9 cellular contexts compared by ENCODE assay signal in the genomic region with DNA sequence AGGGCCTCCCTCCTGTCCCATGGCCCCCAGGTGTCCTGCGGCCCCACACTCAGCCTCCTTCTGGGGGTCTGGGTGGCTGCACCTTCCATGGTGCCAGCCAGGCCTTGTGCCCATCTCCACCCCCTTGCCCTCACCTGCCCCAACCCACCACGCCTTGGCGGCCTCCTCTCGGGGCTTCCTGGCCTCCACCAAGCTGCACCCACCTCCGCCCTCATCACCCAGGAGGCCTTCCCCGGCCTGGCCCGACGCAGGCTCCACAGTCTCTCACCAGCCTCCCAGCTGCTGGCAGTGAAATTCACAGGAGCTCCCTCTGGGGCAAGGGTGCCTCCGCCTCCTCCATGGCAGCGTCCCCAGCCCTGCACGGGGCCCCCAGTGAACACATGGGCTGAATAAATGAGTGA. TPM values are rescaled to one million over a fixed set of nuclear protein-coding genes. Genes with fewer than 3 reads are reported as not detected.
DNase-seq lines count a peak whose midpoint lies in the region; ATAC-seq and TF ChIP-seq lines count a peak whose summit lies in the region.
"Had no signal": no experiment of that assay in that cellular context is flagged by ENCODE, and none has a peak within 500 bp of the region (broad histone marks: within the 10 kb centered on the region; RNA-seq: fewer than 3 reads in every experiment).

No MANE protein-coding gene starts in this region.

- H3K9me3 Mint-ChIP-seq in CD4-positive, alpha-beta memory T cell = peaks cover 0 to 15% (median 6%) of the 10 kb centered on the region in 8 donors

- no peaks in the 10 kb centered on the region for H3K36me3 Mint-ChIP-seq in CD4-positive, alpha-beta memory T cell

- CTCF ChIA-PET in CD4-positive, alpha-beta memory T cell (lab: Charles Lee; ENCODE audit: partially characterized antibody) = interaction anchor here (0.7 to 6.3 kb wide), 17 partner anchors 9 to 303 kb away, joined by 3 to 81 read pairs (median 4); no protein-coding TSS in a partner anchor

- H3K27me3 Mint-ChIP-seq in CD4-positive, alpha-beta memory T cell = no peaks in the 10 kb centered on the region

- TF ChIP-seq POLR2A in gastroesophageal sphincter (IDR thresholded peaks at IDR 0.05) = no peak

- POLR2A ChIA-PET in CD4-positive, alpha-beta memory T cell (lab: Charles Lee; ENCODE audit: partially characterized antibody) = interaction anchor here (0.9 to 6.6 kb wide), 11 partner anchors 22 to 284 kb away, joined by 3 to 73 read pairs (median 5); a partner anchor contains a TSS

- peak overlapping the region; percentile 62 for H4K8ac ChIP-seq in trophoblast cell (ENCODE audit: low read depth, low read length)

- TF ChIP-seq CTCF in SU-DHL-6 (IDR thresholded peaks at IDR 0.05; ENCODE audit: insufficient read depth, low read length, poor library complexity, severe bottlenecking) (no peak), gastroesophageal sphincter (IDR thresholded peaks at IDR 0.05) (no peak)

- H4K91ac ChIP-seq in trophoblast cell (ENCODE audit: low read depth, low read length) = peak overlapping the region; percentile 90

- no peak for TF ChIP-seq EP300 in gastroesophageal sphincter (IDR thresholded peaks at IDR 0.05)

- no peaks in the 10 kb centered on the region for H3K9me2 ChIP-seq in SU-DHL-6 (replicated peaks; ENCODE audit: insufficient read depth, low read length)

- H2AFZ ChIP-seq in SU-DHL-6 (ENCODE audit: low read depth, low read length, severe bottlenecking) (peak overlapping the region; percentile 24), trophoblast cell (ENCODE audit: insufficient read depth, low read length, poor library complexity) (peak overlapping the region; percentile 59)

- H3K79me2 ChIP-seq in SU-DHL-6 (ENCODE audit: insufficient read depth, low read length) = no peaks in the 10 kb centered on the region
- peaks cover 5% of the 10 kb centered on the region for H3K79me2 ChIP-seq in trophoblast cell (ENCODE audit: control insufficient read depth, insufficient read depth, low read length, poor library complexity)

- H3K4me1 ChIP-seq in CD4-positive, alpha-beta memory T cell (ENCODE audit: insufficient read depth, low read length) = peaks cover 9% of the 10 kb centered on the region
- peaks cover 0 to 59% (median 23%) of the 10 kb centered on the region in 3 donors for H3K4me1 ChIP-seq in gastroesophageal sphincter
- peaks cover 1 to 9% of the 10 kb centered on the region in 2 experiments for H3K4me1 ChIP-seq in trophoblast cell (ENCODE audit: control insufficient read depth in 1 of 2, insufficient read depth in 2 of 2, low read length in 2 of 2)

- 52% methylated on average over 5 of the region's 11 CpGs; no CpG with 5 or more reads in 1 of the 2 donors for WGBS in gastroesophageal sphincter (ENCODE audit: low coverage in 1 of 2), 2 donors
- WGBS in trophoblast cell (ENCODE audit: extremely low coverage, insufficient coverage, insufficient read length) = no CpG with 5 or more reads among the region's 11 CpGs

- no peak overlapping the region for H3K4me2 ChIP-seq in SU-DHL-6 (ENCODE audit: low read depth, low read length, poor library complexity, severe bottlenecking)
- H3K4me2 ChIP-seq in trophoblast cell (ENCODE audit: low read length) = no peak overlapping the region

- H3K4ac ChIP-seq in trophoblast cell (ENCODE audit: low read depth, low read length) = peak overlapping the region; percentile 72

- intact Hi-C loops in CD4-positive, alpha-beta memory T cell (cut with micrococcal nuclease) = loop anchor here (1.0 to 5.0 kb wide), 5 partner anchors 23 to 284 kb away; a partner anchor contains a TSS

- H3K4me1 Mint-ChIP-seq in CD4-positive, alpha-beta memory T cell = peaks cover 5 to 17% (median 9%) of the 10 kb centered on the region in 4 donors

- H3K4me3 Mint-ChIP-seq in CD4-positive, alpha-beta memory T cell = peak overlapping the region; percentile 87 to 93 (median 91)

- no peak overlapping the region for H3K9ac ChIP-seq in SU-DHL-6 (ENCODE audit: low read length)
- no peak overlapping the region for H3K9ac ChIP-seq in trophoblast cell (ENCODE audit: low read length)

- H3K79me1 ChIP-seq in trophoblast cell (ENCODE audit: low read length) = peaks cover 12% of the 10 kb centered on the region

- H2AK5ac ChIP-seq in trophoblast cell (ENCODE audit: low read length) = peak overlapping the region; percentile 96

- H3F3A ChIP-seq in SU-DHL-6 (ENCODE audit: insufficient read depth) = no peaks in the 10 kb centered on the region

- H3K18ac ChIP-seq in trophoblast cell (ENCODE audit: low read length) = peak overlapping the region; percentile 77

- peak overlapping the region; percentile 35 for H4K12ac ChIP-seq in trophoblast cell (ENCODE audit: low read depth, low read length)

- H3K27ac ChIP-seq in CD4-positive, alpha-beta memory T cell (ENCODE audit: low read depth, low read length) = peak overlapping the region; percentile 69
- H3K27ac ChIP-seq in SU-DHL-6 (ENCODE audit: low read depth, low read length) (no peak overlapping the region), gastroesophageal sphincter (peak overlapping the region; percentile 80 to 95 (median 92)), trophoblast cell (ENCODE audit: low read depth, low read length) (no peak overlapping the region)

- H3K27me3 ChIP-seq in CD4-positive, alpha-beta memory T cell (ENCODE audit: insufficient read depth, low read length) = no peaks in the 10 kb centered on the region
- no peaks in the 10 kb centered on the region for H3K27me3 ChIP-seq in SU-DHL-6 (ENCODE audit: low read length)
- H3K27me3 ChIP-seq in gastroesophageal sphincter = no peaks in the 10 kb centered on the region
- H3K27me3 ChIP-seq in trophoblast cell (ENCODE audit: insufficient read depth, low read length) = no peaks in the 10 kb centered on the region

- H3K27ac Mint-ChIP-seq in CD4-positive, alpha-beta memory T cell = peak overlapping the region in 4 of 7 donors; percentile 89 to 93 (median 91)

- peak overlapping the region; percentile 73 for H3K14ac ChIP-seq in trophoblast cell (ENCODE audit: low read length)

- peaks cover 0 to 9% of the 10 kb centered on the region in 2 donors for H3K9me3 ChIP-seq in CD4-positive, alpha-beta memory T cell (ENCODE audit: control insufficient read depth in 1 of 2, low read length in 2 of 2)
- no peaks in the 10 kb centered on the region for H3K9me3 ChIP-seq in SU-DHL-6 (ENCODE audit: insufficient read depth, low read length)
- peaks cover 0 to 12% (median 0%) of the 10 kb centered on the region in 3 donors for H3K9me3 ChIP-seq in gastroesophageal sphincter
- peaks cover 2% of the 10 kb centered on the region for H3K9me3 ChIP-seq in trophoblast cell (ENCODE audit: insufficient read depth, low read depth, low read length)

- H4K20me1 ChIP-seq in SU-DHL-6 (ENCODE audit: low read depth, low read length) = no peaks in the 10 kb centered on the region

- H3K23ac ChIP-seq in trophoblast cell (ENCODE audit: low read length) = no peak overlapping the region

- peak overlapping the region; percentile 80 for H2BK120ac ChIP-seq in trophoblast cell (ENCODE audit: insufficient read depth, low read length, poor library complexity)

- no peaks in the 10 kb centered on the region for H3K36me3 ChIP-seq in CD4-positive, alpha-beta memory T cell (ENCODE audit: insufficient read depth, low read length)
- no peaks in the 10 kb centered on the region for H3K36me3 ChIP-seq in SU-DHL-6 (ENCODE audit: low read length)
- H3K36me3 ChIP-seq in gastroesophageal sphincter = no peaks in the 10 kb centered on the region
- no peaks in the 10 kb centered on the region for H3K36me3 ChIP-seq in trophoblast cell (ENCODE audit: control insufficient read depth in 1 of 2, insufficient read depth in 2 of 2, low read length in 2 of 2)

- ATAC-seq in gastroesophageal sphincter = peak; percentile 2
- no peak for ATAC-seq in GM21360 (IDR thresholded peaks at IDR 0.05; ENCODE audit: unreplicated experiment)
- ATAC-seq in GM19324 (IDR thresholded peaks at IDR 0.05; ENCODE audit: low FRiP score, unreplicated experiment) = no peak

- H2BK5ac ChIP-seq in trophoblast cell (ENCODE audit: low read depth, low read length, poor library complexity) = peak overlapping the region; percentile 54

- peak overlapping the region; percentile 81 for H2BK12ac ChIP-seq in trophoblast cell (ENCODE audit: low read length)

- DNase-seq in CD4-positive, alpha-beta memory T cell = no peak
- no peak for DNase-seq in trophoblast cell
- no peak for DNase-seq in ecto neural progenitor cell (ENCODE audit: low spot score)
- DNase-seq in UCSD-AML1 (lab: John Stamatoyannopoulos, UW; ENCODE audit: unreplicated experiment) = no peak

- H3K4me3 ChIP-seq in CD4-positive, alpha-beta memory T cell (ENCODE audit: low read length in 2 of 2) = no peak overlapping the region
- H3K4me3 ChIP-seq in SU-DHL-6 (ENCODE audit: insufficient read depth, low read length, poor library complexity, severe bottlenecking) = no peak overlapping the region
- H3K4me3 ChIP-seq in gastroesophageal sphincter = peak overlapping the region in 1 of 2 donors; percentile 70
- no peak overlapping the region for H3K4me3 ChIP-seq in trophoblast cell (ENCODE audit: low read depth, low read length)

RNA-seq across cellular contexts. Expression of a gene that starts 35.9 kb away (rescaled TPM):
- not detected for total RNA-seq in CD4-positive, alpha-beta memory T cell
- polyA plus RNA-seq in CD4-positive, alpha-beta memory T cell = not detected
- 1 to 10 TPM in 1 of 4 donors, not detected in 3; 1.2 TPM for total RNA-seq in gastroesophageal sphincter
- polyA plus RNA-seq in trophoblast cell (2013) = 5.9 and 6.1 TPM in 2 replicates
- total RNA-seq: subcutaneous adipose tissue had no signal

Comparison
In these comparisons a context has a peak if more than half of its experiments do, and no peak if none do; other contexts are left out.
1. H3K27ac ChIP-seq: peak in CD4-positive, alpha-beta memory T cell (single experiment) and gastroesophageal sphincter (4 of 4); none in SU-DHL-6 (single experiment) and trophoblast cell (single experiment).